ENCODE assay signal across 8 cellular contexts in the genomic region with DNA sequence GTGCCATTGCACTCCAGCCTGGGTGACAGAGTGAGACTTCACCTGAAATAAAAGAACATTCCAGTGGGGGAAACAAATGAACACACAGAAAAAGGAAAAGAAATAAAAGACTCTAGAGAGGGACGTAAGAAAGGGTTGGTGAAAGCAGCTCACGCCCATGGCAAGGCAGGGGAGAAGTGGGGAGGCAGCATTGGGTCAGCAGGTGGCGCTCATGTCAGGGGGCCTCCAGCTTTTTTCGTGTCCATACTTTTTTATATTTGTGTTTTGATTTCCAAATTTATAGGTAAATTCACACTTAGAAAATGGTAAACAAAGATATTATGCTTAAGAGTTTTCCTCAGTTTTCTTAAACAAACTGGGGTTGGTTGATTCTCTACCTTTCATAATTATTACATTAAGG.
DNase-seq lines count a peak whose midpoint lies in the region; ATAC-seq and TF ChIP-seq lines count a peak whose summit lies in the region.

No MANE protein-coding gene starts in this region.

- no peak overlapping the region for H3K27ac ChIP-seq in RWPE1

- peak; percentile 19 for DNase-seq in SKM-1 treated with dmso at 0.1 percent for 144 hours (lab: John Stamatoyannopoulos, UW; ENCODE audit: unreplicated experiment)
- DNase-seq in SKM-1 (lab: John Stamatoyannopoulos, UW; ENCODE audit: unreplicated experiment): no peak
- DNase-seq in RWPE1 (ENCODE audit: low spot score): peak; percentile 21
- peak; percentile 6 for DNase-seq in astrocyte of the cerebellum (ENCODE audit: low read depth)
- DNase-seq in left kidney (ENCODE audit: low read depth, low spot score): peak; percentile 32
- DNase-seq in stimulated activated naive CD8-positive, alpha-beta T cell treated with anti-CD3 and anti-CD28 coated beads, Interleukin-15, Interleukin-2, amounts not matched to agents 100 U/mL and 50 U/mL, for 24 hours: peak; percentile 68

- TF ChIP-seq CTCF in RWPE1 (conservative IDR thresholded peaks at IDR 0.05; ENCODE audit: low read depth) (peak; percentile 48), astrocyte of the cerebellum (IDR thresholded peaks at IDR 0.05; ENCODE audit: low read depth, low read length, missing control alignments) (peak; percentile 88)

- CTCF ChIA-PET in RWPE1 (lab: Yijun Ruan, JAX): interaction anchor here (0.5 to 0.7 kb wide), 5 partner anchors 8 to 1312 kb away, joined by 3 read pairs; no protein-coding TSS in a partner anchor

- ATAC-seq in stimulated activated naive CD8-positive, alpha-beta T cell treated with anti-CD3 and anti-CD28 coated beads, Interleukin-15, Interleukin-2, amounts not matched to agents 100 U/mL and 50 U/mL, for 24 hours: no peak
- ATAC-seq in GM18498 (IDR thresholded peaks at IDR 0.05; ENCODE audit: unreplicated experiment) (no peak), GM18517 (IDR thresholded peaks at IDR 0.05; ENCODE audit: unreplicated experiment) (no peak)

- no peak overlapping the region for H3K4me3 ChIP-seq in astrocyte of the cerebellum (ENCODE audit: low read depth, low read length)

- in situ Hi-C loops in astrocyte of the cerebellum (cut with HindIII; ENCODE audit: low sequenced_read_pairs): no loop called here

- POLR2A ChIA-PET in RWPE1 (lab: Yijun Ruan, JAX; ENCODE audit: low non-redundant PET): no interaction called here
